ENCODE assay signal across 33 cellular contexts in genomic region chr20:55365745-55366144, GRCh38.
"Had no signal": no experiment of that assay in that cellular context is flagged by ENCODE, and none has a peak within 500 bp of the region (broad histone marks: within the 10 kb centered on the region; RNA-seq: fewer than 3 reads in every experiment).

No MANE protein-coding gene starts in this region.

- H3K4me2 ChIP-seq: KMS-11 had no signal

- H3K27me3 ChIP-seq: MG63 had no signal

- DNase-seq: Karpas-422, Kasumi-1, MG63, MM.1S, MV-4-11, NCI-H1048, NCI-H1092, NCI-H1092 treated with DMSO at 0.1 percent for 48 hours, NCI-H1105, NCI-H1105 treated with DMSO at 0.1 percent for 48 hours, NCI-H1417, NCI-H1417 treated with DMSO at 0.1 percent for 48 hours, NCI-H1436, NCI-H1436 treated with DMSO at 0.1 percent for 48 hours, NCI-H146, NCI-H1694, NCI-H1694 treated with DMSO at 0.1 percent for 48 hours, NCI-H187, NCI-H187 treated with DMSO at 0.1 percent for 48 hours, NCI-H2029, NCI-H2029 treated with DMSO at 0.1 percent for 48 hours, NCI-H2081, NCI-H2081 treated with DMSO at 0.1 percent for 48 hours, NCI-H2107, NCI-H2171, NCI-H2171 treated with DMSO at 0.1 percent for 48 hours, NCI-H2227 treated with DMSO at 0.1 percent for 48 hours, NCI-H345, NCI-H446, NCI-H446 treated with DMSO at 0.1 percent for 48 hours, NCI-H510A, NCI-H510A treated with DMSO at 0.1 percent for 48 hours had no signal

- H3K9ac ChIP-seq: KMS-11 had no signal

- H3K27ac ChIP-seq: KMS-11 had no signal

- H3K36me3 ChIP-seq: MG63 had no signal

- H3K9me3 ChIP-seq: MG63 had no signal

- H3K4me3 ChIP-seq: MG63 had no signal
